1 cellular context compared by ENCODE assay signal in the genomic region with DNA sequence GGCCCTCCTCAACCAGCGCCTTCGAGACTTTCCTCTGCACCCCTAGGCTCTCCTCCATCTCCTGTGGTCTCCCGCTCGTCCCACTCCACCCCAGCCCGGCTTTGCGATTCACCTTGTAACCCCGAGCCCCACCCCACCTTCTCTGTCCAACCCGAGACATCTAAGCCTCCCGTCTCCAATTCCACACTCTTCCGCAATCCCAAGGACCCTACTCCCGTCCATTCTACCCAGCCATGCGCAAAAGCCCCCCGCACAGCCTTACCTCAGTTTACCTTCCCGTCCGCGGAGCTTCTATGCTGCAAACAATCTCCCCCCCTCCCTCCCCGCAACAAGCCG.
TF ChIP-seq lines count a peak whose summit lies in the region.

No MANE protein-coding gene starts in this region.

TF ChIP-seq in K562, 482 proteins besides CTCF, POLR2A, EP300 and RAD21 (continued from another document and continues in another):
- TF ChIP-seq NCOA2 (IDR thresholded peaks at IDR 0.05; ENCODE audit: partially characterized antibody in 2 of 2) = no peak
- no peak for TF ChIP-seq LEF1 (IDR thresholded peaks at IDR 0.05)
- TF ChIP-seq MEF2D (tag; conservative IDR thresholded peaks at IDR 0.05; ENCODE audit: low read depth) = no peak
- TF ChIP-seq, protein P1, sequence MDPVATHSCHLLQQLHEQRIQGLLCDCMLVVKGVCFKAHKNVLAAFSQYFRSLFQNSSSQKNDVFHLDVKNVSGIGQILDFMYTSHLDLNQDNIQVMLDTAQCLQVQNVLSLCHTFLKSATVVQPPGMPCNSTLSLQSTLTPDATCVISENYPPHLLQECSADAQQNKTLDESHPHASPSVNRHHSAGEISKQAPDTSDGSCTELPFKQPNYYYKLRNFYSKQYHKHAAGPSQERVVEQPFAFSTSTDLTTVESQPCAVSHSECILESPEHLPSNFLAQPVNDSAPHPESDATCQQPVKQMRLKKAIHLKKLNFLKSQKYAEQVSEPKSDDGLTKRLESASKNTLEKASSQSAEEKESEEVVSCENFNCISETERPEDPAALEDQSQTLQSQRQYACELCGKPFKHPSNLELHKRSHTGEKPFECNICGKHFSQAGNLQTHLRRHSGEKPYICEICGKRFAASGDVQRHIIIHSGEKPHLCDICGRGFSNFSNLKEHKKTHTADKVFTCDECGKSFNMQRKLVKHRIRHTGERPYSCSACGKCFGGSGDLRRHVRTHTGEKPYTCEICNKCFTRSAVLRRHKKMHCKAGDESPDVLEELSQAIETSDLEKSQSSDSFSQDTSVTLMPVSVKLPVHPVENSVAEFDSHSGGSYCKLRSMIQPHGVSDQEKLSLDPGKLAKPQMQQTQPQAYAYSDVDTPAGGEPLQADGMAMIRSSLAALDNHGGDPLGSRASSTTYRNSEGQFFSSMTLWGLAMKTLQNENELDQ (CRISPR knock-in tag; IDR thresholded peaks at IDR 0.05; ENCODE audit: borderline replicate concordance) = no peak
- no peak for TF ChIP-seq IFI16 (CRISPR knock-in tag; IDR thresholded peaks at IDR 0.05)
- no peak for TF ChIP-seq SIX5 (IDR thresholded peaks at IDR 0.05; ENCODE audit: borderline replicate concordance in 1 of 2, insufficient read depth in 1 of 2, low read depth in 1 of 2, low read length in 2 of 2)
- peak in 1 of 2 experiments; percentile 89; a peak in 2 of 4 replicates for TF ChIP-seq HDAC1 (IDR thresholded peaks at IDR 0.05)
- TF ChIP-seq ELF4 (CRISPR knock-in tag; IDR thresholded peaks at IDR 0.05) = peak; percentile 80
- TF ChIP-seq, protein P2, sequence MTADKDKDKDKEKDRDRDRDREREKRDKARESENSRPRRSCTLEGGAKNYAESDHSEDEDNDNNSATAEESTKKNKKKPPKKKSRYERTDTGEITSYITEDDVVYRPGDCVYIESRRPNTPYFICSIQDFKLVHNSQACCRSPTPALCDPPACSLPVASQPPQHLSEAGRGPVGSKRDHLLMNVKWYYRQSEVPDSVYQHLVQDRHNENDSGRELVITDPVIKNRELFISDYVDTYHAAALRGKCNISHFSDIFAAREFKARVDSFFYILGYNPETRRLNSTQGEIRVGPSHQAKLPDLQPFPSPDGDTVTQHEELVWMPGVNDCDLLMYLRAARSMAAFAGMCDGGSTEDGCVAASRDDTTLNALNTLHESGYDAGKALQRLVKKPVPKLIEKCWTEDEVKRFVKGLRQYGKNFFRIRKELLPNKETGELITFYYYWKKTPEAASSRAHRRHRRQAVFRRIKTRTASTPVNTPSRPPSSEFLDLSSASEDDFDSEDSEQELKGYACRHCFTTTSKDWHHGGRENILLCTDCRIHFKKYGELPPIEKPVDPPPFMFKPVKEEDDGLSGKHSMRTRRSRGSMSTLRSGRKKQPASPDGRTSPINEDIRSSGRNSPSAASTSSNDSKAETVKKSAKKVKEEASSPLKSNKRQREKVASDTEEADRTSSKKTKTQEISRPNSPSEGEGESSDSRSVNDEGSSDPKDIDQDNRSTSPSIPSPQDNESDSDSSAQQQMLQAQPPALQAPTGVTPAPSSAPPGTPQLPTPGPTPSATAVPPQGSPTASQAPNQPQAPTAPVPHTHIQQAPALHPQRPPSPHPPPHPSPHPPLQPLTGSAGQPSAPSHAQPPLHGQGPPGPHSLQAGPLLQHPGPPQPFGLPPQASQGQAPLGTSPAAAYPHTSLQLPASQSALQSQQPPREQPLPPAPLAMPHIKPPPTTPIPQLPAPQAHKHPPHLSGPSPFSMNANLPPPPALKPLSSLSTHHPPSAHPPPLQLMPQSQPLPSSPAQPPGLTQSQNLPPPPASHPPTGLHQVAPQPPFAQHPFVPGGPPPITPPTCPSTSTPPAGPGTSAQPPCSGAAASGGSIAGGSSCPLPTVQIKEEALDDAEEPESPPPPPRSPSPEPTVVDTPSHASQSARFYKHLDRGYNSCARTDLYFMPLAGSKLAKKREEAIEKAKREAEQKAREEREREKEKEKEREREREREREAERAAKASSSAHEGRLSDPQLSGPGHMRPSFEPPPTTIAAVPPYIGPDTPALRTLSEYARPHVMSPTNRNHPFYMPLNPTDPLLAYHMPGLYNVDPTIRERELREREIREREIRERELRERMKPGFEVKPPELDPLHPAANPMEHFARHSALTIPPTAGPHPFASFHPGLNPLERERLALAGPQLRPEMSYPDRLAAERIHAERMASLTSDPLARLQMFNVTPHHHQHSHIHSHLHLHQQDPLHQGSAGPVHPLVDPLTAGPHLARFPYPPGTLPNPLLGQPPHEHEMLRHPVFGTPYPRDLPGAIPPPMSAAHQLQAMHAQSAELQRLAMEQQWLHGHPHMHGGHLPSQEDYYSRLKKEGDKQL (CRISPR knock-in tag; IDR thresholded peaks at IDR 0.05; ENCODE audit: borderline replicate concordance) = no peak
- TF ChIP-seq, protein P3, sequence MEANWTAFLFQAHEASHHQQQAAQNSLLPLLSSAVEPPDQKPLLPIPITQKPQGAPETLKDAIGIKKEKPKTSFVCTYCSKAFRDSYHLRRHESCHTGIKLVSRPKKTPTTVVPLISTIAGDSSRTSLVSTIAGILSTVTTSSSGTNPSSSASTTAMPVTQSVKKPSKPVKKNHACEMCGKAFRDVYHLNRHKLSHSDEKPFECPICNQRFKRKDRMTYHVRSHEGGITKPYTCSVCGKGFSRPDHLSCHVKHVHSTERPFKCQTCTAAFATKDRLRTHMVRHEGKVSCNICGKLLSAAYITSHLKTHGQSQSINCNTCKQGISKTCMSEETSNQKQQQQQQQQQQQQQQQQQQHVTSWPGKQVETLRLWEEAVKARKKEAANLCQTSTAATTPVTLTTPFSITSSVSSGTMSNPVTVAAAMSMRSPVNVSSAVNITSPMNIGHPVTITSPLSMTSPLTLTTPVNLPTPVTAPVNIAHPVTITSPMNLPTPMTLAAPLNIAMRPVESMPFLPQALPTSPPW (CRISPR knock-in tag; IDR thresholded peaks at IDR 0.05) = no peak; the same call in 1 of the 2 replicates
- TF ChIP-seq BMI1 (IDR thresholded peaks at IDR 0.05; ENCODE audit: low read length) = no peak
- TF ChIP-seq ZNF445 (CRISPR knock-in tag; IDR thresholded peaks at IDR 0.05; ENCODE audit: low read depth) = no peak
- TF ChIP-seq, protein P4, sequence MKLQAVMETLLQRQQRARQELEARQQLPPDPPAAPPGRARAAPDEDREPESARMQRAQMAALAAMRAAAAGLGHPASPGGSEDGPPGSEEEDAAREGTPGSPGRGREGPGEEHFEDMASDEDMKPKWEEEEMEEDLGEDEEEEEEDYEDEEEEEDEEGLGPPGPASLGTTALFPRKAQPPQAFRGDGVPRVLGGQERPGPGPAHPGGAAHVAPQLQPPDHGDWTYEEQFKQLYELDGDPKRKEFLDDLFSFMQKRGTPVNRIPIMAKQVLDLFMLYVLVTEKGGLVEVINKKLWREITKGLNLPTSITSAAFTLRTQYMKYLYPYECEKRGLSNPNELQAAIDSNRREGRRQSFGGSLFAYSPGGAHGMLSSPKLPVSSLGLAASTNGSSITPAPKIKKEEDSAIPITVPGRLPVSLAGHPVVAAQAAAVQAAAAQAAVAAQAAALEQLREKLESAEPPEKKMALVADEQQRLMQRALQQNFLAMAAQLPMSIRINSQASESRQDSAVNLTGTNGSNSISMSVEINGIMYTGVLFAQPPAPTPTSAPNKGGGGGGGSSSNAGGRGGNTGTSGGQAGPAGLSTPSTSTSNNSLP (IDR thresholded peaks at IDR 0.05; ENCODE audit: borderline replicate concordance, low read depth, low read length) = no peak
- TF ChIP-seq NUFIP1 (IDR thresholded peaks at IDR 0.05; ENCODE audit: partially characterized antibody) = no peak
- TF ChIP-seq, protein P5, sequence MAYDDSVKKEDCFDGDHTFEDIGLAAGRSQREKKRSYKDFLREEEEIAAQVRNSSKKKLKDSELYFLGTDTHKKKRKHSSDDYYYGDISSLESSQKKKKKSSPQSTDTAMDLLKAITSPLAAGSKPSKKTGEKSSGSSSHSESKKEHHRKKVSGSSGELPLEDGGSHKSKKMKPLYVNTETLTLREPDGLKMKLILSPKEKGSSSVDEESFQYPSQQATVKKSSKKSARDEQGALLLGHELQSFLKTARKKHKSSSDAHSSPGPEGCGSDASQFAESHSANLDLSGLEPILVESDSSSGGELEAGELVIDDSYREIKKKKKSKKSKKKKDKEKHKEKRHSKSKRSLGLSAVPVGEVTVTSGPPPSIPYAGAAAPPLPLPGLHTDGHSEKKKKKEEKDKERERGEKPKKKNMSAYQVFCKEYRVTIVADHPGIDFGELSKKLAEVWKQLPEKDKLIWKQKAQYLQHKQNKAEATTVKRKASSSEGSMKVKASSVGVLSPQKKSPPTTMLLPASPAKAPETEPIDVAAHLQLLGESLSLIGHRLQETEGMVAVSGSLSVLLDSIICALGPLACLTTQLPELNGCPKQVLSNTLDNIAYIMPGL (CRISPR knock-in tag; IDR thresholded peaks at IDR 0.05) = 0 out of 2 replicates have a peak, but pooled peaks have one; percentile 12
- TF ChIP-seq, protein P6, sequence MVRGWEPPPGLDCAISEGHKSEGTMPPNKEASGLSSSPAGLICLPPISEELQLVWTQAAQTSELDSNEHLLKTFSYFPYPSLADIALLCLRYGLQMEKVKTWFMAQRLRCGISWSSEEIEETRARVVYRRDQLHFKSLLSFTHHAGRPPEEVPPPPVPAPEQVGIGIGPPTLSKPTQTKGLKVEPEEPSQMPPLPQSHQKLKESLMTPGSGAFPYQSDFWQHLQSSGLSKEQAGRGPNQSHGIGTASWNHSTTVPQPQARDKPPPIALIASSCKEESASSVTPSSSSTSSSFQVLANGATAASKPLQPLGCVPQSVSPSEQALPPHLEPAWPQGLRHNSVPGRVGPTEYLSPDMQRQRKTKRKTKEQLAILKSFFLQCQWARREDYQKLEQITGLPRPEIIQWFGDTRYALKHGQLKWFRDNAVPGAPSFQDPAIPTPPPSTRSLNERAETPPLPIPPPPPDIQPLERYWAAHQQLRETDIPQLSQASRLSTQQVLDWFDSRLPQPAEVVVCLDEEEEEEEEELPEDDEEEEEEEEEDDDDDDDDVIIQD (CRISPR knock-in tag; IDR thresholded peaks at IDR 0.05) = no peak
- no peak for TF ChIP-seq GTF2F1 (IDR thresholded peaks at IDR 0.05; ENCODE audit: low read depth, low read length)
- no peak for TF ChIP-seq ELF2 (CRISPR knock-in tag; IDR thresholded peaks at IDR 0.05)
- no peak for TF ChIP-seq RBM39 (optimal IDR thresholded peaks at IDR 0.05; ENCODE audit: low read depth, low read length)
- no peak for TF ChIP-seq ZNF121 (CRISPR knock-in tag; conservative IDR thresholded peaks at IDR 0.05)
- TF ChIP-seq, protein P7, sequence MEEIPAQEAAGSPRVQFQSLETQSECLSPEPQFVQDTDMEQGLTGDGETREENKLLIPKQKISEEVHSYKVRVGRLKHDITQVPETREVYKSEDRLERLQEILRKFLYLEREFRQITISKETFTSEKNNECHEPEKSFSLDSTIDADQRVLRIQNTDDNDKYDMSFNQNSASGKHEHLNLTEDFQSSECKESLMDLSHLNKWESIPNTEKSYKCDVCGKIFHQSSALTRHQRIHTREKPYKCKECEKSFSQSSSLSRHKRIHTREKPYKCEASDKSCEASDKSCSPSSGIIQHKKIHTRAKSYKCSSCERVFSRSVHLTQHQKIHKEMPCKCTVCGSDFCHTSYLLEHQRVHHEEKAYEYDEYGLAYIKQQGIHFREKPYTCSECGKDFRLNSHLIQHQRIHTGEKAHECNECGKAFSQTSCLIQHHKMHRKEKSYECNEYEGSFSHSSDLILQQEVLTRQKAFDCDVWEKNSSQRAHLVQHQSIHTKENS (CRISPR knock-in tag; IDR thresholded peaks at IDR 0.05) = no peak
- TF ChIP-seq, protein P8, sequence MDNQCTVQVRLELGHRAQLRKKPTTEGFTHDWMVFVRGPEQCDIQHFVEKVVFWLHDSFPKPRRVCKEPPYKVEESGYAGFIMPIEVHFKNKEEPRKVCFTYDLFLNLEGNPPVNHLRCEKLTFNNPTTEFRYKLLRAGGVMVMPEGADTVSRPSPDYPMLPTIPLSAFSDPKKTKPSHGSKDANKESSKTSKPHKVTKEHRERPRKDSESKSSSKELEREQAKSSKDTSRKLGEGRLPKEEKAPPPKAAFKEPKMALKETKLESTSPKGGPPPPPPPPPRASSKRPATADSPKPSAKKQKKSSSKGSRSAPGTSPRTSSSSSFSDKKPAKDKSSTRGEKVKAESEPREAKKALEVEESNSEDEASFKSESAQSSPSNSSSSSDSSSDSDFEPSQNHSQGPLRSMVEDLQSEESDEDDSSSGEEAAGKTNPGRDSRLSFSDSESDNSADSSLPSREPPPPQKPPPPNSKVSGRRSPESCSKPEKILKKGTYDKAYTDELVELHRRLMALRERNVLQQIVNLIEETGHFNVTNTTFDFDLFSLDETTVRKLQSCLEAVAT (IDR thresholded peaks at IDR 0.05) = peak in 1 of 2 experiments; percentile 82; a peak in 3 of 4 replicates
- TF ChIP-seq POLR2B (IDR thresholded peaks at IDR 0.05; ENCODE audit: low read depth, partially characterized antibody) = peak; percentile 81
- peak; percentile 9; the same call in 1 of the 2 replicates for TF ChIP-seq NFRKB (IDR thresholded peaks at IDR 0.05; ENCODE audit: low read depth)
- TF ChIP-seq CAMTA2 (CRISPR knock-in tag; conservative IDR thresholded peaks at IDR 0.05) = no peak
- no peak for TF ChIP-seq SREBF2 (CRISPR knock-in tag; IDR thresholded peaks at IDR 0.05)
- no peak for TF ChIP-seq COPS2 (conservative IDR thresholded peaks at IDR 0.05)
